15 cellular contexts compared by ENCODE assay signal in genomic region chr12:113762849-113763816, GRCh38.
A peak's percentile ranks its signal among the peaks of the same experiment; 100 is the strongest.
DNase-seq lines count a peak whose midpoint lies in the region; TF ChIP-seq lines count a peak whose summit lies in the region.
"Had no signal": no experiment of that assay in that cellular context is flagged by ENCODE, and none has a peak within 500 bp of the region (broad histone marks: within the 10 kb centered on the region; RNA-seq: fewer than 3 reads in every experiment).

No MANE protein-coding gene starts in this region.

- H3K4me1 Mint-ChIP-seq in nephron: peaks cover 15% of the 10 kb centered on the region

- H3K4me3 Mint-ChIP-seq in nephron: peak overlapping the region in 2 of 3 experiments; percentile 39 to 63

- H3K36me3 Mint-ChIP-seq in nephron (ENCODE audit: low read depth): no peaks in the 10 kb centered on the region

- no peaks in the 10 kb centered on the region for H3K9me3 Mint-ChIP-seq in nephron

- peak; percentile 20 for DNase-seq in NCI-H2171 treated with DMSO at 0.1 percent for 48 hours (lab: John Stamatoyannopoulos, UW)
- DNase-seq in NCI-H2171 (lab: John Stamatoyannopoulos, UW): no peak
- peak; percentile 85 for DNase-seq in retina
- DNase-seq in GOT3 (lab: John Stamatoyannopoulos, UW): no peak
- DNase-seq in tibial artery: no peak
- no peak for DNase-seq in breast epithelium (ENCODE audit: low spot score in 2 of 2)
- DNase-seq: 8988T, GM23248, Kasumi-1, NCI-H1694 treated with DMSO at 0.1 percent for 48 hours, PC-9, SJCRH30 had no signal

- H3K36me3 ChIP-seq in tibial artery: no peaks in the 10 kb centered on the region
- H3K36me3 ChIP-seq in breast epithelium: no peaks in the 10 kb centered on the region
- H3K36me3 ChIP-seq: SJCRH30 had no signal

- peaks cover 61% of the 10 kb centered on the region for H3K27me3 Mint-ChIP-seq in nephron (ENCODE audit: low read depth)

- TF ChIP-seq POLR2A in breast epithelium (IDR thresholded peaks at IDR 0.05): no peak

- H3K27ac ChIP-seq in cingulate gyrus (ENCODE audit: low read depth, low read length) (peak overlapping the region; percentile 19), tibial artery (no peak overlapping the region), breast epithelium (no peak overlapping the region)
- H3K27ac ChIP-seq: C4-2B, GM23248, PC-9, SJCRH30 had no signal

- H3K27me3 ChIP-seq in tibial artery (peaks cover 0 to 42% of the 10 kb centered on the region in 2 donors), breast epithelium (peaks cover 0 to 40% of the 10 kb centered on the region in 2 donors)
- H3K27me3 ChIP-seq: SJCRH30 had no signal

- H3K9me3 ChIP-seq in tibial artery (peaks cover 0 to 4% (median 0%) of the 10 kb centered on the region in 3 donors), breast epithelium (no peaks in the 10 kb centered on the region)
- H3K9me3 ChIP-seq: SJCRH30 had no signal

- H3K27ac Mint-ChIP-seq in nephron: peak overlapping the region in 1 of 3 experiments; percentile 76

- intact Hi-C loops in tibial artery (cut with DNase I; ENCODE audit: low total_unique reads) (no loop called here), breast epithelium (cut with DNase I; ENCODE audit: low total_unique reads) (no loop called here)

- TF ChIP-seq CTCF in nephron (IDR thresholded peaks at IDR 0.05; ENCODE audit: unreplicated experiment in 3 of 3): no peak
- no peak for TF ChIP-seq CTCF in tibial artery (IDR thresholded peaks at IDR 0.05)
- TF ChIP-seq CTCF in breast epithelium (IDR thresholded peaks at IDR 0.05): no peak

- H3K4me1 ChIP-seq in tibial artery: no peaks in the 10 kb centered on the region
- no peaks in the 10 kb centered on the region for H3K4me1 ChIP-seq in breast epithelium

- H3K4me3 ChIP-seq in tibial artery (no peak overlapping the region), breast epithelium (no peak overlapping the region)
- H3K4me3 ChIP-seq: GM23248, PC-9, SJCRH30 had no signal

Comparison
In these comparisons a context has a peak if more than half of its experiments do, and no peak if none do; other contexts are left out.
1. DNase-seq: peak in NCI-H2171 treated with DMSO at 0.1 percent for 48 hours (single experiment) and retina (single experiment); none in NCI-H2171 (single experiment), GOT3 (single experiment), tibial artery (0 of 2) and breast epithelium (0 of 2).